Comparison of ENCODE assay signal across 10 cellular contexts in genomic region chr1:25799346-25799720, GRCh38. TPM values are rescaled to one million over a fixed set of nuclear protein-coding genes. Genes with fewer than 3 reads are reported as not detected.
DNase-seq lines count a peak whose midpoint lies in the region; ATAC-seq, FAIRE-seq and TF ChIP-seq lines count a peak whose summit lies in the region.
"Had no signal": no experiment of that assay in that cellular context is flagged by ENCODE, and none has a peak within 500 bp of the region (broad histone marks: within the 10 kb centered on the region; RNA-seq: fewer than 3 reads in every experiment).

No MANE protein-coding gene starts in this region.

- peak overlapping the region; percentile 56 for H3K9ac ChIP-seq in keratinocyte (ENCODE audit: control insufficient read depth, extremely low read depth, insufficient read depth, low read length)

- peaks cover 3% of the 10 kb centered on the region for H3K79me2 ChIP-seq in keratinocyte (ENCODE audit: control insufficient read depth, insufficient read depth, low read length)

- no peak for TF ChIP-seq POLR2A in stomach (IDR thresholded peaks at IDR 0.05)

- TF ChIP-seq CTCF in keratinocyte (optimal IDR thresholded peaks at IDR 0.05 in 1 of 3, IDR thresholded peaks at IDR 0.05 in 1 of 3, conservative IDR thresholded peaks at IDR 0.05 in 1 of 3; ENCODE audit: extremely low read depth in 1 of 3, insufficient read depth in 2 of 3, low read length in 3 of 3), result no peak
- no peak for TF ChIP-seq CTCF in stomach (IDR thresholded peaks at IDR 0.05)

- no peak overlapping the region for H3K27ac Mint-ChIP-seq in T-helper 1 cell treated with Interleukin-12 subunit alpha and Interleukin-12 subunit beta and Interleukin-4 antibody, amounts not matched to agents 30 μg/mL and 1 μg/mL, for 36 hours
- peak overlapping the region; percentile 54 for H3K27ac Mint-ChIP-seq in activated naive CD8-positive, alpha-beta T cell

- H3K27me3 ChIP-seq in keratinocyte (ENCODE audit: control insufficient read depth, extremely low read depth, insufficient read depth, low read length) (no peaks in the 10 kb centered on the region), stomach (no peaks in the 10 kb centered on the region)

- intact Hi-C loops in stomach (cut with DNase I; ENCODE audit: low total_unique reads), result no loop called here

- no peak for DNase-seq in T-helper 1 cell
- DNase-seq in keratinocyte (ENCODE audit: low read depth, low spot score), result no peak
- DNase-seq in stomach, result no peak
- no peak for DNase-seq in OCI-M2 (lab: John Stamatoyannopoulos, UW; ENCODE audit: unreplicated experiment)
- no peak for DNase-seq in effector CD4-positive, alpha-beta T cell
- DNase-seq: foreskin keratinocyte, HCEC 1CT had no signal

- H4K20me1 ChIP-seq in keratinocyte (ENCODE audit: control insufficient read depth, extremely low read depth, insufficient read depth, low read length), result no peaks in the 10 kb centered on the region

- H3K9me3 ChIP-seq in keratinocyte (ENCODE audit: control insufficient read depth, low read depth, low read length) (no peaks in the 10 kb centered on the region), stomach (no peaks in the 10 kb centered on the region)

- peak overlapping the region; percentile 52 for H3K4me3 Mint-ChIP-seq in T-helper 1 cell treated with Interleukin-12 subunit alpha and Interleukin-12 subunit beta and Interleukin-4 antibody, amounts not matched to agents 30 μg/mL and 1 μg/mL, for 36 hours
- H3K4me3 Mint-ChIP-seq in activated naive CD8-positive, alpha-beta T cell, result peak overlapping the region; percentile 80

- H3K4me1 Mint-ChIP-seq in T-helper 1 cell treated with Interleukin-12 subunit alpha and Interleukin-12 subunit beta and Interleukin-4 antibody, amounts not matched to agents 30 μg/mL and 1 μg/mL, for 36 hours (ENCODE audit: low read depth), result peaks cover 27% of the 10 kb centered on the region
- peaks cover 73% of the 10 kb centered on the region for H3K4me1 Mint-ChIP-seq in activated naive CD8-positive, alpha-beta T cell (ENCODE audit: low read depth)

- TF ChIP-seq EP300 in stomach (IDR thresholded peaks at IDR 0.05), result no peak

- H3K9me1 ChIP-seq in keratinocyte (ENCODE audit: control insufficient read depth, extremely low read depth, insufficient read depth, low read length), result no peaks in the 10 kb centered on the region

- H3K4me1 ChIP-seq in keratinocyte (ENCODE audit: control insufficient read depth, extremely low read depth, insufficient read depth, low read length) (peaks cover 14% of the 10 kb centered on the region), stomach (peaks cover 45 to 81% (median 60%) of the 10 kb centered on the region in 4 donors)
- H3K4me1 ChIP-seq: foreskin keratinocyte had no signal

- no peaks in the 10 kb centered on the region for H3K9me3 Mint-ChIP-seq in T-helper 1 cell treated with Interleukin-12 subunit alpha and Interleukin-12 subunit beta and Interleukin-4 antibody, amounts not matched to agents 30 μg/mL and 1 μg/mL, for 36 hours
- H3K9me3 Mint-ChIP-seq in activated naive CD8-positive, alpha-beta T cell (ENCODE audit: low read depth), result no peaks in the 10 kb centered on the region

- FAIRE-seq in keratinocyte (lab: Jason Lieb, UNC), result no peak

- H3K4me2 ChIP-seq in keratinocyte (ENCODE audit: control insufficient read depth, extremely low read depth, insufficient read depth, low read depth, low read length), result peak overlapping the region; percentile 79

- H3K27ac ChIP-seq in keratinocyte (ENCODE audit: control insufficient read depth, insufficient read depth, low read length) (no peak overlapping the region), stomach (peak overlapping the region; percentile 74 to 92 (median 86))
- H3K27ac ChIP-seq: foreskin keratinocyte had no signal

- WGBS in stomach, 5 donors, result 46 to 71% (median 54%) methylated on average over 4 of the region's 4 CpGs

- H3K36me3 Mint-ChIP-seq in T-helper 1 cell treated with Interleukin-12 subunit alpha and Interleukin-12 subunit beta and Interleukin-4 antibody, amounts not matched to agents 30 μg/mL and 1 μg/mL, for 36 hours (ENCODE audit: low read depth), result peaks cover 2% of the 10 kb centered on the region
- no peaks in the 10 kb centered on the region for H3K36me3 Mint-ChIP-seq in activated naive CD8-positive, alpha-beta T cell

- dilution Hi-C loops in keratinocyte (cut with MboI; ENCODE audit: extremely low pct_ligation_motif_present, low sequenced_read_pairs), result no loop called here

- peaks cover 44% of the 10 kb centered on the region for H3K27me3 Mint-ChIP-seq in T-helper 1 cell treated with Interleukin-12 subunit alpha and Interleukin-12 subunit beta and Interleukin-4 antibody, amounts not matched to agents 30 μg/mL and 1 μg/mL, for 36 hours (ENCODE audit: low read depth)
- no peaks in the 10 kb centered on the region for H3K27me3 Mint-ChIP-seq in activated naive CD8-positive, alpha-beta T cell

- H3K36me3 ChIP-seq in keratinocyte (ENCODE audit: control insufficient read depth in 2 of 2, extremely low read depth in 1 of 2, insufficient read depth in 2 of 2, low read length in 2 of 2), result no peaks in the 10 kb centered on the region
- no peaks in the 10 kb centered on the region for H3K36me3 ChIP-seq in stomach

- no peak for ATAC-seq in HG03571 (IDR thresholded peaks at IDR 0.05; ENCODE audit: unreplicated experiment)

- H2AFZ ChIP-seq in keratinocyte (ENCODE audit: control insufficient read depth, low read length), result no peak overlapping the region

- H3K4me3 ChIP-seq in keratinocyte (ENCODE audit: control insufficient read depth in 2 of 3, extremely low read depth in 1 of 3, insufficient read depth in 2 of 3, low read depth in 1 of 3, low read length in 3 of 3) (peak overlapping the region in 1 of 3 experiments; percentile 29), stomach (peak overlapping the region; percentile 46 to 66 (median 48))

RNA-seq across cellular contexts. Expression of gene SELENON, which starts 0.7 kb away (rescaled TPM):
- polyA plus RNA-seq in keratinocyte, result 13.4 to 56.3 TPM (median 15.4 TPM) in 3 replicates
- 1.7 TPM for polyA plus RNA-seq in keratinocyte (2011; ENCODE audit: low read depth)
- 33.8 and 43.7 TPM in 2 replicates for polyA plus RNA-seq in keratinocyte (2011; cell fraction: cytosol; rRNA removed)
- polyA plus RNA-seq in keratinocyte (2011; cell fraction: nucleus; rRNA removed), result 53.2 and 65.0 TPM in 2 replicates
- polyA plus RNA-seq in keratinocyte (2012; ENCODE audit: low replicate concordance), result 16.7 and 65.0 TPM in 2 replicates
- polyA minus RNA-seq in keratinocyte, result 22.0 to 167 TPM (median 24.1 TPM) in 3 replicates
- 43.0 TPM for polyA minus RNA-seq in keratinocyte (2011; cell fraction: cytosol; rRNA and poly(A)+ RNA removed)
- polyA minus RNA-seq in keratinocyte (2011; cell fraction: nucleus; rRNA and poly(A)+ RNA removed), result 30.9 and 42.4 TPM in 2 replicates
- total RNA-seq in stomach, result 10 to 100 TPM in 4 of 5 donors, 1 to 10 TPM in 1; 1.7 to 81.1 (median 18.3) TPM
- 10 to 100 TPM in 2 of 3 donors, 1 to 10 TPM in 1; 9.5 to 29.4 (median 21.7) TPM for polyA plus RNA-seq in stomach

RNA-seq across cellular contexts. Expression of gene MTFR1L, which starts 20.4 kb away (rescaled TPM):
- 31.6 to 37.3 TPM (median 32.6 TPM) in 3 replicates for polyA plus RNA-seq in keratinocyte
- polyA plus RNA-seq in keratinocyte (2011; ENCODE audit: low read depth), result 7.1 TPM
- 30.3 and 30.6 TPM in 2 replicates for polyA plus RNA-seq in keratinocyte (2011; cell fraction: cytosol; rRNA removed)
- polyA plus RNA-seq in keratinocyte (2011; cell fraction: nucleus; rRNA removed), result 78.6 and 91.6 TPM in 2 replicates
- 26.6 TPM in 2 replicates for polyA plus RNA-seq in keratinocyte (2012; ENCODE audit: low replicate concordance)
- 24.3 to 38.7 TPM (median 25.7 TPM) in 3 replicates for polyA minus RNA-seq in keratinocyte
- 22.8 TPM for polyA minus RNA-seq in keratinocyte (2011; cell fraction: cytosol; rRNA and poly(A)+ RNA removed)
- 13.7 and 13.9 TPM in 2 replicates for polyA minus RNA-seq in keratinocyte (2011; cell fraction: nucleus; rRNA and poly(A)+ RNA removed)
- 100 to 1,000 TPM in 3 of 5 donors, 10 to 100 TPM in 2; 39.3 to 301 (median 107) TPM for total RNA-seq in stomach
- 10 to 100 TPM; 41.1 to 52.4 (median 49.5) TPM for polyA plus RNA-seq in stomach

RNA-seq across cellular contexts. Expression of gene AUNIP, which starts 59.9 kb away (rescaled TPM):
- polyA plus RNA-seq in keratinocyte, result 6.2 to 9.3 TPM (median 8.0 TPM) in 3 replicates
- 0.32 TPM for polyA plus RNA-seq in keratinocyte (2011; ENCODE audit: low read depth)
- polyA plus RNA-seq in keratinocyte (2011; cell fraction: cytosol; rRNA removed), result 4.4 and 8.9 TPM in 2 replicates
- 5.5 and 6.3 TPM in 2 replicates for polyA plus RNA-seq in keratinocyte (2011; cell fraction: nucleus; rRNA removed)
- 1.4 and 5.6 TPM in 2 replicates for polyA plus RNA-seq in keratinocyte (2012; ENCODE audit: low replicate concordance)
- polyA minus RNA-seq in keratinocyte, result 3.1 to 9.8 TPM (median 5.5 TPM) in 3 replicates
- polyA minus RNA-seq in keratinocyte (2011; cell fraction: cytosol; rRNA and poly(A)+ RNA removed), result 4.2 TPM
- polyA minus RNA-seq in keratinocyte (2011; cell fraction: nucleus; rRNA and poly(A)+ RNA removed), result 2.6 and 3.2 TPM in 2 replicates
- total RNA-seq in stomach, result 1 to 10 TPM in 1 of 5 donors, under 1 TPM in 1, not detected in 3; 0.87 to 2.8 TPM
- polyA plus RNA-seq in stomach, result 1 to 10 TPM in 1 of 3 donors, under 1 TPM in 2; 0.68 to 1.5 (median 1.00) TPM
